In the genomic region with DNA sequence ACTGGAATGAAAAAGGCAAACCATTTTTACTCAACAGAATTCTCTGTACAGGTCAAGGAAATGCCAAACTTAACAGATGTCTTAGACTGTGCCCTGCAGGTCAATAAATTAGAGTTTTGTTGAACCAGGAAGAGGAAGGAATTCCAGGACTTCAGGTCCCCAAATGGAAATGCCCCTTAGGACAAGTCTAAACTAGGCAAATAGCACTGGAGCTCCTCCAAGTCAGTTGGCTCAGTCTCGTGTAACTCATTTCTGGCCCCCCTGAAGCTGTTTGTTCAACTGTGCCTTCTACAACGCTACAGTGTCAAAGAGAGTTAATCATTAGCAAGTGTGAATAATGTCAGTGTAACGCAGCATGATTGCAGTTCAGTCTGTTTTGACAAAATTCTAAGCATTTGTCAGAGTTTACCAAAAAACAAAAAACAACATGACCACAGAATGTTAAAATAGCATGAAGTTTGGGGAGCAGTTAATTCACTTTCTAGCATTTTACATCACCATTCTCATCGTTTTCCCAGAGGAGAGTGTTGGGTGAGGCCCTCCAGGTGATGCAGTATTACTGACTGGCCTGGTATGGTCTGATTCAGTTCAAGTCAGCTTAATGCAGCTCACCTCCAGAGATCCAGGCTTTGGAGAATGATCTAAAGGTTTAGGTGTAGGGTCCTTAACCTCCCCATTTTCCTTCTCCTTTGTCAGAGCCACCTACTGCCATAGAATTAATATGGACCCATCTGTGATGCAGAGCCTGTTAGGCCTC, we compare ENCODE assay signal across 19 cellular contexts.
A peak's percentile ranks its signal among the peaks of the same experiment; 100 is the strongest.
DNase-seq lines count a peak whose midpoint lies in the region; ATAC-seq, FAIRE-seq and TF ChIP-seq lines count a peak whose summit lies in the region.
"Had no signal": no experiment of that assay in that cellular context is flagged by ENCODE, and none has a peak within 500 bp of the region (broad histone marks: within the 10 kb centered on the region; RNA-seq: fewer than 3 reads in every experiment).

No MANE protein-coding gene starts in this region.

- peak; percentile 56 for DNase-seq in Calu3
- peak in 1 of 2 donors; percentile 41 for DNase-seq in breast epithelium (ENCODE audit: low spot score in 2 of 2)
- peak; percentile 89 for DNase-seq in kidney tubule cell (ENCODE audit: low spot score)
- DNase-seq in pancreas = peak in 4 of 6 donors; percentile 25 to 70 (median 66)
- DNase-seq in NCI-H187 (lab: John Stamatoyannopoulos, UW) = no peak
- no peak for DNase-seq in AG08396 (ENCODE audit: low spot score)
- no peak for DNase-seq in sigmoid colon
- no peak for DNase-seq in SKM-1 (lab: John Stamatoyannopoulos, UW; ENCODE audit: unreplicated experiment)
- DNase-seq: activated CD4-positive, alpha-beta T cell treated with anti-CD3 and anti-CD28 coated beads for 1 hour; adrenal gland; cerebellar nuclear complex; MV-4-11; natural killer cell; NCI-H2029 treated with DMSO at 0.1 percent for 48 hours; NCI-H510A treated with DMSO at 0.1 percent for 48 hours; OCI-M1; stimulated activated CD4-positive, alpha-beta T cell treated with anti-CD3 and anti-CD28 coated beads, Interleukin-15, amount 100 ng/mL, for 24 hours; stimulated activated naive CD4-positive, alpha-beta T cell treated with Interleukin-2 at 50 U/mL for 16 hours; upper lobe of left lung had no signal

- no peaks in the 10 kb centered on the region for H3K27me3 Mint-ChIP-seq in Calu3 (ENCODE audit: unreplicated experiment)

- CTCF ChIA-PET in Calu3 (lab: Charles Lee) = interaction anchor here (0.5 to 0.9 kb wide), 3 partner anchors 19 to 528 kb away, joined by 3 read pairs; no protein-coding TSS in a partner anchor

- TF ChIP-seq POLR2A in breast epithelium (IDR thresholded peaks at IDR 0.05) = no peak
- TF ChIP-seq POLR2A in sigmoid colon (IDR thresholded peaks at IDR 0.05) = no peak

- no peak for TF ChIP-seq CTCF in Calu3 (IDR thresholded peaks at IDR 0.05; ENCODE audit: unreplicated experiment)
- TF ChIP-seq CTCF in breast epithelium (IDR thresholded peaks at IDR 0.05) = no peak
- TF ChIP-seq CTCF in pancreas (IDR thresholded peaks at IDR 0.05) = no peak
- TF ChIP-seq CTCF in sigmoid colon (IDR thresholded peaks at IDR 0.05) = no peak

- H3K27ac ChIP-seq in breast epithelium (peak overlapping the region; percentile 50 to 53), pancreas (peak overlapping the region; percentile 7 to 70 (median 66)), sigmoid colon (no peak overlapping the region)
- H3K27ac ChIP-seq: adrenal gland, upper lobe of left lung had no signal

- WGBS in pancreas, 2 donors = 10 to 13% methylated on average over 4 of the region's 4 CpGs
- WGBS in sigmoid colon, 2 donors = 11 to 52% methylated on average over 4 of the region's 4 CpGs

- H3K36me3 ChIP-seq in breast epithelium (no peaks in the 10 kb centered on the region), pancreas (no peaks in the 10 kb centered on the region), sigmoid colon (no peaks in the 10 kb centered on the region)
- H3K36me3 ChIP-seq: adrenal gland, upper lobe of left lung had no signal

- H3K4me1 ChIP-seq in breast epithelium (no peaks in the 10 kb centered on the region), pancreas (peaks cover 5 to 48% (median 38%) of the 10 kb centered on the region in 3 donors), sigmoid colon (no peaks in the 10 kb centered on the region)

- H3K36me3 Mint-ChIP-seq in Calu3 (ENCODE audit: insufficient read depth, unreplicated experiment) = no peaks in the 10 kb centered on the region
- H3K36me3 Mint-ChIP-seq: natural killer cell had no signal

- no peak for TF ChIP-seq EP300 in sigmoid colon (IDR thresholded peaks at IDR 0.05)

- no peak for FAIRE-seq in pancreas (lab: Jason Lieb, UNC)

- BruUV-seq in Calu3 (replicated peaks; lab: Mats Ljungman, UMichigan) = no TSS peak

- H3K27me3 ChIP-seq in breast epithelium (no peaks in the 10 kb centered on the region), pancreas (no peaks in the 10 kb centered on the region), sigmoid colon (no peaks in the 10 kb centered on the region)
- H3K27me3 ChIP-seq: adrenal gland, upper lobe of left lung had no signal

- peaks cover 52% of the 10 kb centered on the region for H3K4me1 Mint-ChIP-seq in Calu3 (ENCODE audit: low read depth, unreplicated experiment)
- H3K4me1 Mint-ChIP-seq: natural killer cell had no signal

- peak overlapping the region; percentile 65 for H3K27ac Mint-ChIP-seq in Calu3 (ENCODE audit: unreplicated experiment)
- H3K27ac Mint-ChIP-seq: natural killer cell had no signal

- no peaks in the 10 kb centered on the region for H3K9me3 Mint-ChIP-seq in Calu3 (ENCODE audit: low read depth, unreplicated experiment)

- peak; percentile 83 to 93 (median 92) for ATAC-seq in pancreas
- ATAC-seq: natural killer cell had no signal

- peak overlapping the region; percentile 27 for H3K4me3 Mint-ChIP-seq in Calu3 (ENCODE audit: low read depth, unreplicated experiment)
- H3K4me3 Mint-ChIP-seq: natural killer cell had no signal

- H3K4me3 ChIP-seq in breast epithelium (no peak overlapping the region), pancreas (no peak overlapping the region), sigmoid colon (no peak overlapping the region)
- H3K4me3 ChIP-seq: adrenal gland, upper lobe of left lung had no signal

- intact Hi-C loops in Calu3 (cut with micrococcal nuclease; ENCODE audit: unreplicated experiment) (loop anchor here (5.0 kb wide), 1 partner anchor 100 kb away; no protein-coding TSS in a partner anchor), breast epithelium (cut with DNase I; ENCODE audit: low total_unique reads) (no loop called here), pancreas (cut with DNase I) (loop anchor here in 1 of 3 donors (10.0 kb wide), 1 partner anchor 93 kb away; no protein-coding TSS in a partner anchor), sigmoid colon (cut with DNase I) (no loop called here)

- H3K9me3 ChIP-seq in breast epithelium = no peaks in the 10 kb centered on the region
- no peaks in the 10 kb centered on the region for H3K9me3 ChIP-seq in pancreas
- H3K9me3 ChIP-seq in sigmoid colon = no peaks in the 10 kb centered on the region
- H3K9me3 ChIP-seq: adrenal gland, upper lobe of left lung had no signal

Comparison
In these comparisons a context has a peak if more than half of its experiments do, and no peak if none do; other contexts are left out.
1. DNase-seq: peak in Calu3 (single experiment), kidney tubule cell (single experiment) and pancreas (4 of 6); none in NCI-H187 (0 of 2), AG08396 (single experiment), sigmoid colon (single experiment) and SKM-1 (single experiment).
2. H3K27ac ChIP-seq: peak in breast epithelium (2 of 2) and pancreas (4 of 4); none in sigmoid colon (0 of 4).